10 cellular contexts compared by ENCODE assay signal in the genomic region with DNA sequence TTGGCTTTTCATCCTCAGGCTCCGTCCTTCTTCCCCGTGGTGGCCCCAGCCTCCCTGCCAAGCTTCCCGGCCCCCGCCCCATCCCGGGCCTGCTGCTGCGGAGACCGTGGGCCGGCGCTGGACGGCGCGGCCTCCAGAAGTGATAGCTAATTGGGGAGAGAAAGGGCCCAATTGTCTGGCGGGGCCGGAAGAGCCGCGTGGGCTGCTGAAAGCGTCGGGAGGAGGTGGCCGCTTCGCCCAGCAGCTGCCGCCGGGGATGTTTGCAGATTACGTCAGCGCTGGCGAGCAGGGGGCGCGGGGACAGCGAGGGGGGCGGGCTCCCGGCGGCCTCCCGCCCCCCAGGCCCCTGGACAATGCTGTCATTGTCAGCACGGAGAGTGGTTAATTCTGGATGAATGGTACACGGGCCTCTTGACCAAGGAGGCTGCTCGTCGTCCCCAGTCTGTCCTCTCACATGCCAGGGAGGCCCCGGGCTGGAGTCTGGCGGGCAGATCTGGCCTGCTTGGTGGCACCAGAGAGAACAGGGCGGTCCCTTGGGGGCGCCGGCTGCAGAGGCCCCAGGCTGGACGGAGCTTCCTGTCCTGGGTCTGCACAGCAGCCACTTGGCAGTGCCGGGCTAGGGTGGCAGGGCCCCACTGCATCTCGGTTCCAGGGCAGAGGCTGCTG. TPM values are rescaled to one million over a fixed set of nuclear protein-coding genes. Genes with fewer than 3 reads are reported as not detected.
DNase-seq lines count a peak whose midpoint lies in the region; ATAC-seq, FAIRE-seq and TF ChIP-seq lines count a peak whose summit lies in the region.
"Had no signal": no experiment of that assay in that cellular context is flagged by ENCODE, and none has a peak within 500 bp of the region (broad histone marks: within the 10 kb centered on the region; RNA-seq: fewer than 3 reads in every experiment).

No MANE protein-coding gene starts in this region.

- FAIRE-seq in urothelium cell line (lab: Jason Lieb, UNC): peak; percentile 23

- no peak overlapping the region for H3K27ac ChIP-seq in lower lobe of right lung
- H3K27ac ChIP-seq: BLaER1 treated with 17β-estradiol and CSF1 and Interleukin-3, amounts not matched to agents 10 nM and 100 nM; foreskin keratinocyte had no signal

- no peaks in the 10 kb centered on the region for H3K9me3 Mint-ChIP-seq in activated CD8-positive, alpha-beta T cell treated with anti-CD3 and anti-CD28 coated beads for 36 hours
- peaks cover under 1% of the 10 kb centered on the region for H3K9me3 Mint-ChIP-seq in activated CD8-positive, alpha-beta T cell treated with anti-CD3 and anti-CD28 coated beads, Interleukin-2, amount 10 ng/mL, durations not matched to agents 7 days and 5 days (ENCODE audit: insufficient read depth)

- peak overlapping the region; percentile 11 for H3K27ac Mint-ChIP-seq in activated CD8-positive, alpha-beta T cell treated with anti-CD3 and anti-CD28 coated beads for 36 hours
- no peak overlapping the region for H3K27ac Mint-ChIP-seq in activated CD8-positive, alpha-beta T cell treated with anti-CD3 and anti-CD28 coated beads, Interleukin-2, amount 10 ng/mL, durations not matched to agents 7 days and 5 days

- peak; percentile 24 for DNase-seq in activated CD8-positive, alpha-beta T cell treated with anti-CD3 and anti-CD28 coated beads for 36 hours
- no peak for DNase-seq in activated CD8-positive, alpha-beta T cell treated with anti-CD3 and anti-CD28 coated beads, Interleukin-2, amount 10 ng/mL, durations not matched to agents 7 days and 5 days
- DNase-seq in cardiac fibroblast (ENCODE audit: low read depth in 2 of 2): peak; percentile 43 to 59
- no peak for DNase-seq in lower lobe of right lung
- peak; percentile 95 for DNase-seq in urothelium cell line (ENCODE audit: low spot score)
- DNase-seq in activated gamma-delta T cell (lab: John Stamatoyannopoulos, UW): no peak
- DNase-seq: foreskin keratinocyte had no signal

- H3K4me1 Mint-ChIP-seq in activated CD8-positive, alpha-beta T cell treated with anti-CD3 and anti-CD28 coated beads for 36 hours (ENCODE audit: low read depth): peaks cover 12% of the 10 kb centered on the region
- H3K4me1 Mint-ChIP-seq in activated CD8-positive, alpha-beta T cell treated with anti-CD3 and anti-CD28 coated beads, Interleukin-2, amount 10 ng/mL, durations not matched to agents 7 days and 5 days (ENCODE audit: low read depth): no peaks in the 10 kb centered on the region

- no peaks in the 10 kb centered on the region for H3K9me3 ChIP-seq in lower lobe of right lung
- H3K9me3 ChIP-seq: BLaER1 treated with 17β-estradiol and CSF1 and Interleukin-3, amounts not matched to agents 10 nM and 100 nM had no signal

- H3K4me3 Mint-ChIP-seq in activated CD8-positive, alpha-beta T cell treated with anti-CD3 and anti-CD28 coated beads for 36 hours: no peak overlapping the region
- no peak overlapping the region for H3K4me3 Mint-ChIP-seq in activated CD8-positive, alpha-beta T cell treated with anti-CD3 and anti-CD28 coated beads, Interleukin-2, amount 10 ng/mL, durations not matched to agents 7 days and 5 days

- CTCF ChIA-PET in activated CD8-positive, alpha-beta T cell treated with anti-CD3 and anti-CD28 coated beads for 36 hours (lab: Charles Lee): interaction anchor here (1.1 kb wide), 1 partner anchor 9 kb away, joined by 3 read pairs; no protein-coding TSS in a partner anchor
- CTCF ChIA-PET in activated CD8-positive, alpha-beta T cell treated with anti-CD3 and anti-CD28 coated beads, Interleukin-2, amount 10 ng/mL, durations not matched to agents 7 days and 5 days (lab: Charles Lee): no interaction called here

- POLR2A ChIA-PET in activated CD8-positive, alpha-beta T cell treated with anti-CD3 and anti-CD28 coated beads for 36 hours (lab: Charles Lee): no interaction called here
- POLR2A ChIA-PET in activated CD8-positive, alpha-beta T cell treated with anti-CD3 and anti-CD28 coated beads, Interleukin-2, amount 10 ng/mL, durations not matched to agents 7 days and 5 days (lab: Charles Lee): no interaction called here

- no peak overlapping the region for H3K4me3 ChIP-seq in cardiac fibroblast (replicated peaks in 1 of 2; ENCODE audit: low read depth in 2 of 2, low read length in 2 of 2)
- peak overlapping the region; percentile 25 for H3K4me3 ChIP-seq in lower lobe of right lung
- H3K4me3 ChIP-seq: BLaER1 treated with 17β-estradiol and CSF1 and Interleukin-3, amounts not matched to agents 10 nM and 100 nM had no signal

- peaks cover 7% of the 10 kb centered on the region for H3K27me3 ChIP-seq in lower lobe of right lung (ENCODE audit: low read depth)

- peak; percentile 32 for ATAC-seq in activated CD8-positive, alpha-beta T cell treated with anti-CD3 and anti-CD28 coated beads for 36 hours
- no peak for ATAC-seq in activated CD8-positive, alpha-beta T cell treated with anti-CD3 and anti-CD28 coated beads, Interleukin-2, amount 10 ng/mL, durations not matched to agents 7 days and 5 days
- ATAC-seq in lower lobe of right lung (peak; percentile 27 to 46), GM19035 (IDR thresholded peaks at IDR 0.05; ENCODE audit: unreplicated experiment) (no peak), HG02973 (IDR thresholded peaks at IDR 0.05; ENCODE audit: unreplicated experiment) (no peak)
- ATAC-seq: foreskin keratinocyte had no signal

- H3K4me1 ChIP-seq in lower lobe of right lung: peaks cover 21% of the 10 kb centered on the region
- H3K4me1 ChIP-seq: BLaER1 treated with 17β-estradiol and CSF1 and Interleukin-3, amounts not matched to agents 10 nM and 100 nM; foreskin keratinocyte had no signal

- TF ChIP-seq CTCF in activated CD8-positive, alpha-beta T cell treated with anti-CD3 and anti-CD28 coated beads for 36 hours (IDR thresholded peaks at IDR 0.05): no peak
- no peak for TF ChIP-seq CTCF in cardiac fibroblast (IDR thresholded peaks at IDR 0.05; ENCODE audit: low read depth, low read length)
- no peak for TF ChIP-seq CTCF in lower lobe of right lung (IDR thresholded peaks at IDR 0.05)

- no peaks in the 10 kb centered on the region for H3K36me3 ChIP-seq in lower lobe of right lung
- H3K36me3 ChIP-seq: BLaER1 treated with 17β-estradiol and CSF1 and Interleukin-3, amounts not matched to agents 10 nM and 100 nM had no signal

- H3K27me3 Mint-ChIP-seq in activated CD8-positive, alpha-beta T cell treated with anti-CD3 and anti-CD28 coated beads for 36 hours: peaks cover 2% of the 10 kb centered on the region
- H3K27me3 Mint-ChIP-seq in activated CD8-positive, alpha-beta T cell treated with anti-CD3 and anti-CD28 coated beads, Interleukin-2, amount 10 ng/mL, durations not matched to agents 7 days and 5 days (ENCODE audit: low read depth): no peaks in the 10 kb centered on the region

- no peaks in the 10 kb centered on the region for H3K36me3 Mint-ChIP-seq in activated CD8-positive, alpha-beta T cell treated with anti-CD3 and anti-CD28 coated beads for 36 hours (ENCODE audit: low read depth)
- H3K36me3 Mint-ChIP-seq in activated CD8-positive, alpha-beta T cell treated with anti-CD3 and anti-CD28 coated beads, Interleukin-2, amount 10 ng/mL, durations not matched to agents 7 days and 5 days (ENCODE audit: low read depth): no peaks in the 10 kb centered on the region

- intact Hi-C loops in activated CD8-positive, alpha-beta T cell treated with anti-CD3 and anti-CD28 coated beads for 36 hours (cut with micrococcal nuclease): no loop called here
- intact Hi-C loops in lower lobe of right lung (cut with DNase I): no loop called here

RNA-seq across cellular contexts. Expression of gene SMIM38, which starts 1.6 kb away (rescaled TPM):
- under 1 TPM; 0.31 to 0.77 TPM for total RNA-seq in activated CD8-positive, alpha-beta T cell treated with anti-CD3 and anti-CD28 coated beads for 36 hours
- total RNA-seq in activated CD8-positive, alpha-beta T cell treated with anti-CD3 and anti-CD28 coated beads, Interleukin-2, amount 10 ng/mL, durations not matched to agents 7 days and 5 days: under 1 TPM in 1 of 2 experiments, not detected in 1; 0.18 TPM
- not detected for total RNA-seq in lower lobe of right lung
- total RNA-seq: foreskin keratinocyte had no signal

Comparison
In these comparisons a context has a peak if more than half of its experiments do, and no peak if none do; other contexts are left out.
1. ATAC-seq: peak in activated CD8-positive, alpha-beta T cell treated with anti-CD3 and anti-CD28 coated beads for 36 hours (single experiment) and lower lobe of right lung (2 of 2); none in activated CD8-positive, alpha-beta T cell treated with anti-CD3 and anti-CD28 coated beads, Interleukin-2, amount 10 ng/mL, durations not matched to agents 7 days and 5 days (single experiment), GM19035 (single experiment) and HG02973 (single experiment).
2. DNase-seq: peak in activated CD8-positive, alpha-beta T cell treated with anti-CD3 and anti-CD28 coated beads for 36 hours (single experiment), cardiac fibroblast (2 of 2) and urothelium cell line (single experiment); none in activated CD8-positive, alpha-beta T cell treated with anti-CD3 and anti-CD28 coated beads, Interleukin-2, amount 10 ng/mL, durations not matched to agents 7 days and 5 days (single experiment), lower lobe of right lung (single experiment) and activated gamma-delta T cell (single experiment).